ENCODE assay signal across 37 cellular contexts in genomic region chr4:166140951-166141350, GRCh38.
"Had no signal": no experiment of that assay in that cellular context is flagged by ENCODE, and none has a peak within 500 bp of the region (broad histone marks: within the 10 kb centered on the region; RNA-seq: fewer than 3 reads in every experiment).

No MANE protein-coding gene starts in this region.

- H3K4me3 ChIP-seq: adrenal gland, ascending aorta, body of pancreas, breast epithelium, cardiac muscle cell had no signal

- H3K27ac Mint-ChIP-seq: activated naive CD4-positive, alpha-beta T cell treated with anti-CD3 and anti-CD28 coated beads for 36 hours; activated naive CD4-positive, alpha-beta T cell treated with anti-CD3 and anti-CD28 coated beads, Interleukin-2, amount 10 ng/mL, durations not matched to agents 7 days and 5 days; activated naive CD4-positive, alpha-beta T cell treated with anti-CD3 and anti-CD28 coated beads, Interleukin-2, amount 50 U/mL, for 24 hours; activated naive CD4-positive, alpha-beta T cell treated with anti-CD3 and anti-CD28 coated beads, Interleukin-2, amount 50 U/mL, for 72 hours; activated naive CD8-positive, alpha-beta T cell; activated naive CD8-positive, alpha-beta T cell treated with anti-CD3 and anti-CD28 coated beads for 36 hours; activated naive CD8-positive, alpha-beta T cell treated with anti-CD3 and anti-CD28 coated beads, Interleukin-2, amount 10 ng/mL, durations not matched to agents 7 days and 5 days; activated naive CD8-positive, alpha-beta T cell treated with anti-CD3 and anti-CD28 coated beads, Interleukin-2, amount 50 U/mL, for 24 hours; activated T-cell treated with anti-CD3 and anti-CD28 coated beads, Interleukin-2, amount 50 U/mL, for 24 hours; activated T-cell treated with anti-CD3 and anti-CD28 coated beads, Interleukin-2, amount 50 U/mL, for 72 hours; activated T-helper 1 cell treated with anti-CD3 and anti-CD28 coated beads, Interleukin-12 subunit alpha, Interleukin-12 subunit beta, Interleukin-2, Interleukin-4 antibody, amounts not matched to agents 30 ng/mL and 10 ng/mL and 1 ng/mL, durations not matched to agents 14 hours and 24 hours and 36 hours; activated T-helper 17 cell treated with anti-CD3 and anti-CD28 coated beads, Interleukin-2, amount 50 U/mL, for 72 hours; activated T-helper 2 cell treated with anti-CD3 and anti-CD28 coated beads, Interferon-gamma antibody, Interleukin-2, Interleukin-4, amounts not matched to agents 10 μg/mL and 5 μg/mL and 100 μg/mL, durations not matched to agents 14 hours and 24 hours and 36 hours; brain had no signal

- H3K4me3 Mint-ChIP-seq: activated naive CD4-positive, alpha-beta T cell treated with anti-CD3 and anti-CD28 coated beads for 36 hours; activated naive CD4-positive, alpha-beta T cell treated with anti-CD3 and anti-CD28 coated beads, Interleukin-2, amount 10 ng/mL, durations not matched to agents 7 days and 5 days; activated naive CD4-positive, alpha-beta T cell treated with anti-CD3 and anti-CD28 coated beads, Interleukin-2, amount 50 U/mL, for 24 hours; activated naive CD8-positive, alpha-beta T cell; activated naive CD8-positive, alpha-beta T cell treated with anti-CD3 and anti-CD28 coated beads for 36 hours; activated naive CD8-positive, alpha-beta T cell treated with anti-CD3 and anti-CD28 coated beads, Interleukin-2, amount 10 ng/mL, durations not matched to agents 7 days and 5 days; activated naive CD8-positive, alpha-beta T cell treated with anti-CD3 and anti-CD28 coated beads, Interleukin-2, amount 50 U/mL, for 24 hours; activated T-cell treated with anti-CD3 and anti-CD28 coated beads, Interleukin-2, amount 50 U/mL, for 24 hours; activated T-cell treated with anti-CD3 and anti-CD28 coated beads, Interleukin-2, amount 50 U/mL, for 4 hours; activated T-cell treated with anti-CD3 and anti-CD28 coated beads, Interleukin-2, amount 50 U/mL, for 72 hours; activated T-helper 1 cell treated with anti-CD3 and anti-CD28 coated beads, Interleukin-12 subunit alpha, Interleukin-12 subunit beta, Interleukin-2, Interleukin-4 antibody, amounts not matched to agents 30 ng/mL and 10 ng/mL and 1 ng/mL, durations not matched to agents 14 hours and 24 hours and 36 hours; activated T-helper 17 cell treated with anti-CD3 and anti-CD28 coated beads, Interleukin-2, amount 50 U/mL, for 72 hours; brain; central memory CD8-positive, alpha-beta T cell had no signal

- DNase-seq: activated effector memory CD4-positive, alpha-beta T cell treated with anti-CD3 and anti-CD28 coated beads, Interleukin-2, amount 50 U/mL, for 16 hours; activated effector memory CD4-positive, alpha-beta T cell treated with Interleukin-2 at 50 U/mL for 16 hours; activated gamma-delta T cell; activated gamma-delta T cell treated with Interleukin-2 at 50 U/mL for 16 hours; activated naive CD4-positive, alpha-beta T cell; activated naive CD4-positive, alpha-beta T cell treated with anti-CD3 and anti-CD28 coated beads for 36 hours; activated naive CD4-positive, alpha-beta T cell treated with anti-CD3 and anti-CD28 coated beads, Interleukin-2, amount 10 ng/mL, durations not matched to agents 7 days and 5 days; activated naive CD4-positive, alpha-beta T cell treated with anti-CD3 and anti-CD28 coated beads, Interleukin-2, amount 50 U/mL, for 16 hours; activated naive CD4-positive, alpha-beta T cell treated with Interleukin-2 at 50 U/mL for 16 hours; activated naive CD8-positive, alpha-beta T cell treated with anti-CD3 and anti-CD28 coated beads for 36 hours; activated naive CD8-positive, alpha-beta T cell treated with anti-CD3 and anti-CD28 coated beads, Interleukin-2, amount 10 ng/mL, durations not matched to agents 7 days and 5 days; activated naive CD8-positive, alpha-beta T cell treated with anti-CD3 and anti-CD28 coated beads, Interleukin-2, amount 50 U/mL, for 24 hours; activated T-cell treated with anti-CD3 and anti-CD28 coated beads, Interleukin-2, amount 50 U/mL, for 24 hours; activated T-cell treated with anti-CD3 and anti-CD28 coated beads, Interleukin-2, amount 50 U/mL, for 4 hours; activated T-cell treated with anti-CD3 and anti-CD28 coated beads, Interleukin-2, amount 50 U/mL, for 48 hours; activated T-cell treated with anti-CD3 and anti-CD28 coated beads, Interleukin-2, amount 50 U/mL, for 72 hours; adrenal gland; amniotic stem cell; amygdala; anterior cingulate cortex; aorta; body of pancreas; brain microvascular endothelial cell; caudate nucleus; central memory CD4-positive, alpha-beta T cell; cerebellar nuclear complex had no signal

- H3K36me3 Mint-ChIP-seq: activated naive CD4-positive, alpha-beta T cell treated with anti-CD3 and anti-CD28 coated beads, Interleukin-2, amount 10 ng/mL, durations not matched to agents 7 days and 5 days; activated naive CD4-positive, alpha-beta T cell treated with anti-CD3 and anti-CD28 coated beads, Interleukin-2, amount 50 U/mL, for 24 hours; activated naive CD4-positive, alpha-beta T cell treated with anti-CD3 and anti-CD28 coated beads, Interleukin-2, amount 50 U/mL, for 72 hours; activated naive CD8-positive, alpha-beta T cell; activated naive CD8-positive, alpha-beta T cell treated with anti-CD3 and anti-CD28 coated beads for 36 hours; activated naive CD8-positive, alpha-beta T cell treated with anti-CD3 and anti-CD28 coated beads, Interleukin-2, amount 10 ng/mL, durations not matched to agents 7 days and 5 days; brain had no signal

- H3K9me3 ChIP-seq: adrenal gland, ascending aorta, body of pancreas, breast epithelium had no signal

- H3K27ac ChIP-seq: adrenal gland, ascending aorta, body of pancreas, brain microvascular endothelial cell, breast epithelium, cardiac muscle cell had no signal

- H3K4me1 ChIP-seq: adrenal gland, ascending aorta, body of pancreas, breast epithelium had no signal

- ATAC-seq: activated naive CD4-positive, alpha-beta T cell treated with anti-CD3 and anti-CD28 coated beads, Interleukin-2, amount 50 U/mL, for 72 hours; activated naive CD8-positive, alpha-beta T cell treated with anti-CD3 and anti-CD28 coated beads, Interleukin-2, amount 50 U/mL, for 24 hours; activated T-cell treated with anti-CD3 and anti-CD28 coated beads, Interleukin-2, amount 50 U/mL, for 4 hours; activated T-cell treated with anti-CD3 and anti-CD28 coated beads, Interleukin-2, amount 50 U/mL, for 72 hours; activated T-helper 17 cell treated with anti-CD3 and anti-CD28 coated beads, Interleukin-2, amount 50 U/mL, for 72 hours; body of pancreas had no signal

- H3K4me1 Mint-ChIP-seq: activated naive CD4-positive, alpha-beta T cell treated with anti-CD3 and anti-CD28 coated beads, Interleukin-2, amount 10 ng/mL, durations not matched to agents 7 days and 5 days; activated naive CD4-positive, alpha-beta T cell treated with anti-CD3 and anti-CD28 coated beads, Interleukin-2, amount 50 U/mL, for 24 hours; activated naive CD8-positive, alpha-beta T cell treated with anti-CD3 and anti-CD28 coated beads for 36 hours; activated naive CD8-positive, alpha-beta T cell treated with anti-CD3 and anti-CD28 coated beads, Interleukin-2, amount 10 ng/mL, durations not matched to agents 7 days and 5 days; activated naive CD8-positive, alpha-beta T cell treated with anti-CD3 and anti-CD28 coated beads, Interleukin-2, amount 50 U/mL, for 24 hours; activated T-helper 17 cell treated with anti-CD3 and anti-CD28 coated beads, Interleukin-2, amount 50 U/mL, for 72 hours; brain; central memory CD8-positive, alpha-beta T cell had no signal

- H3K27me3 Mint-ChIP-seq: activated naive CD4-positive, alpha-beta T cell treated with anti-CD3 and anti-CD28 coated beads, Interleukin-2, amount 10 ng/mL, durations not matched to agents 7 days and 5 days; activated naive CD4-positive, alpha-beta T cell treated with anti-CD3 and anti-CD28 coated beads, Interleukin-2, amount 50 U/mL, for 24 hours; activated naive CD8-positive, alpha-beta T cell; activated naive CD8-positive, alpha-beta T cell treated with anti-CD3 and anti-CD28 coated beads, Interleukin-2, amount 10 ng/mL, durations not matched to agents 7 days and 5 days; activated naive CD8-positive, alpha-beta T cell treated with anti-CD3 and anti-CD28 coated beads, Interleukin-2, amount 50 U/mL, for 24 hours; activated T-cell treated with anti-CD3 and anti-CD28 coated beads, Interleukin-2, amount 50 U/mL, for 24 hours; brain; central memory CD8-positive, alpha-beta T cell had no signal

- H3K36me3 ChIP-seq: adrenal gland, ascending aorta, brain microvascular endothelial cell, breast epithelium, cardiac muscle cell had no signal

- H3K27me3 ChIP-seq: adrenal gland, ascending aorta, body of pancreas, brain microvascular endothelial cell, breast epithelium, cardiac muscle cell had no signal
